Comparison of ENCODE assay signal across 1 cellular context in the genomic region with DNA sequence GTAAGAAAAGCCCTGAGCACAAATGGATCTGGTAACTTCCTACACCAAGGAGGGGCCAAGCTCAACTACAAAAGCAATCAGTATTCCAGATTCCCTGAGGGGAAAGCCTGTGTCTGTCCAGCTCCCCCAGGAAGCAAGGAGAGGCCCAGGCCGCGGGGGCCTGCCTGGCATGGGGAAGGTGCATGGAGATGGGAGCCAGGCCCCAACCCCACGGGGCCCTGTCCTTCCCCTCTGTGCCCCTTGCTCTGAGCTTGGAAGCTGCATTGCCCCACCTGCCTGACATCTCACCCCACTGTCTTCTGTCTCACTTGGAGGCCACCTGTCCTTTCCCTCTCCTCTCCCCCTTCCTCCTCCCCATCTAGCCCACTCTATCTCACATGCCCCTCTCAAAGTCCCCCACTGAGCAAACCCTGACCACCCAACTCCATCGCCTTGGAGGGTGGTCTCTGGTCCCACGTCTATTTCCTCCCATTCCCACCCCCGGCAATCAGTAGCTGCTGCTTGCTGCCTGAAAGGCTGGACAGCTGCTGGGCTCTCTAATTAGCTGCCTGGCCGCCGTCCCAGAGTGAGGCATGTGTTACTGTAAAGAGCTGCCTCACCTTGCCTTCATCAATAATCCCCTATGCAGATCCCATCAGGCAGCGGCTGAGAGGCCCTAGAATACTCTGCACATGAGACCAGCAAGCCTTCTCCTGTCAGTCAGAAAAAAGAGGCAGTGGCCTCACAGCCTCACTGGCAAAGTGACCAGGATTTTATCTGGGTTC.
TF ChIP-seq lines count a peak whose summit lies in the region.

No MANE protein-coding gene starts in this region.

TF ChIP-seq in SK-N-SH, 30 proteins besides CTCF, POLR2A, EP300 and RAD21 (continued from another document):
- TF ChIP-seq MXI1 (IDR thresholded peaks at IDR 0.05; ENCODE audit: low read depth, low read length): peak; percentile 46; the same call in 1 of the 2 replicates
- 0 out of 2 replicates have a peak, but pooled peaks have one; percentile 10 for TF ChIP-seq GATA2 (CRISPR knock-in tag; IDR thresholded peaks at IDR 0.05)
- TF ChIP-seq RCOR1 (IDR thresholded peaks at IDR 0.05; ENCODE audit: low read length): no peak
- TF ChIP-seq FOSL2 (IDR thresholded peaks at IDR 0.05; ENCODE audit: borderline replicate concordance, low read depth): no peak
TF ChIP-seq in SK-N-SH: peak in this region for 3.
